12 cellular contexts compared by ENCODE assay signal in the genomic region with DNA sequence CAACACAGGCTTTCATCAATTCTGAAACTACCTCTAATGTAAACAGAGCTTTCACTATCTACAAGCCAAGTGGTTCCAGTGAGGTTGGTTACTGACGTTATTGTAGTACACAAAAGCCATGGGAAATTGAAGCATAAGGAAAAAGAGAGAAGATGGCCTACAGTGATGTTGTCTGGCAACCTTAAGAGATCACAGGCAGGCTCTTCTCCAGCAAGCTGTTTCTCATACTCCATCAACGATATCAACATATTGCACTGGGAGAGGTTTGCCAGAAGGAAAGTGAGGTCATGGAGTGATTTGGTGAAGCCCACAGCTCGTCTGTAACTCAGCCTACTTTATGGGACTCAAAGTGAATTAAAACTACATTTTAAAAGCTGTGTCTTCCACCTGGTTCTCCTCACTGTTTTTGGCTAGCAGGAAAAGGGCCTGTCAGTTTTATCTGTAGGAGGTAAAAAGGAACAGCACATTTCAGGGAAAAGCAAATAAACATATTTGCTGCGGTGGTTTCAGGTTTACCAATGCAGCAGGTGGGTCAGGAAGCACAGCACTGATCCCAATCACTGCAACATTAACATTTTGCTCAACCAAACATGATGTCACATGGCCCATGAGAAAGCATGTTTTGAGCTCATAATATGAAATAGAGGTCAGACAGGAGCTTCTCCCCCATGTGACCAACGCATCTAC.
A peak's percentile ranks its signal among the peaks of the same experiment; 100 is the strongest.
DNase-seq lines count a peak whose midpoint lies in the region; ATAC-seq and TF ChIP-seq lines count a peak whose summit lies in the region.
"Had no signal": no experiment of that assay in that cellular context is flagged by ENCODE, and none has a peak within 500 bp of the region (broad histone marks: within the 10 kb centered on the region; RNA-seq: fewer than 3 reads in every experiment).

No MANE protein-coding gene starts in this region.

- TF ChIP-seq CTCF in heart left ventricle (IDR thresholded peaks at IDR 0.05) = no peak
- no peak for TF ChIP-seq CTCF in fibroblast of villous mesenchyme (IDR thresholded peaks at IDR 0.05; ENCODE audit: insufficient read depth, low read depth, low read length)

- H3K27me3 ChIP-seq in heart left ventricle = no peaks in the 10 kb centered on the region
- H3K27me3 ChIP-seq: SJSA1 had no signal

- H3K4me3 ChIP-seq in heart left ventricle (no peak overlapping the region), fibroblast of villous mesenchyme (ENCODE audit: low read depth, low read length) (no peak overlapping the region)
- H3K4me3 ChIP-seq: SJSA1 had no signal

- H3K27ac Mint-ChIP-seq in activated CD4-positive, alpha-beta T cell treated with anti-CD3 and anti-CD28 coated beads, Interleukin-2, amount 10 ng/mL, durations not matched to agents 24 days and 14 days = no peak overlapping the region

- DNase-seq in heart left ventricle (peak in 1 of 5 donors; percentile 33), cardiac septum (ENCODE audit: low spot score) (no peak), OCI-M1 (lab: John Stamatoyannopoulos, UW) (peak; percentile 32), fibroblast of villous mesenchyme (ENCODE audit: low read depth) (peak; percentile 43)
- DNase-seq in activated CD4-positive, alpha-beta T cell treated with anti-CD3 and anti-CD28 coated beads, Interleukin-2, amount 10 ng/mL, durations not matched to agents 24 days and 14 days = no peak
- DNase-seq: activated CD8-positive, alpha-beta memory T cell treated with anti-CD3 and anti-CD28 coated beads, Interleukin-2, amount 50 U/mL, for 4 hours; KG1; NCI-H524 treated with DMSO at 0.1 percent for 48 hours had no signal

- peaks cover 5% of the 10 kb centered on the region for H3K4me1 Mint-ChIP-seq in activated CD4-positive, alpha-beta T cell treated with anti-CD3 and anti-CD28 coated beads, Interleukin-2, amount 10 ng/mL, durations not matched to agents 24 days and 14 days

- no peak overlapping the region for H3K4me3 Mint-ChIP-seq in activated CD4-positive, alpha-beta T cell treated with anti-CD3 and anti-CD28 coated beads, Interleukin-2, amount 10 ng/mL, durations not matched to agents 24 days and 14 days

- no peaks in the 10 kb centered on the region for H3K36me3 ChIP-seq in heart left ventricle
- H3K36me3 ChIP-seq: SJSA1 had no signal

- 48 to 55% (median 53%) methylated on average over 5 of the region's 5 CpGs for WGBS in heart left ventricle, 4 donors

- H3K36me3 Mint-ChIP-seq in activated CD4-positive, alpha-beta T cell treated with anti-CD3 and anti-CD28 coated beads, Interleukin-2, amount 10 ng/mL, durations not matched to agents 24 days and 14 days (ENCODE audit: low read depth) = peaks cover 2% of the 10 kb centered on the region

- TF ChIP-seq POLR2A in heart left ventricle (IDR thresholded peaks at IDR 0.05) = no peak

- no peaks in the 10 kb centered on the region for H3K9me3 ChIP-seq in heart left ventricle
- H3K9me3 ChIP-seq: SJSA1 had no signal

- H3K27me3 Mint-ChIP-seq in activated CD4-positive, alpha-beta T cell treated with anti-CD3 and anti-CD28 coated beads, Interleukin-2, amount 10 ng/mL, durations not matched to agents 24 days and 14 days = peaks cover 3% of the 10 kb centered on the region

- ATAC-seq in heart left ventricle (peak in 2 of 4 donors; percentile 20 to 50), GM21619 (IDR thresholded peaks at IDR 0.05; ENCODE audit: unreplicated experiment) (no peak), GM18520 (IDR thresholded peaks at IDR 0.05; ENCODE audit: unreplicated experiment) (no peak), GM18870 (IDR thresholded peaks at IDR 0.05; ENCODE audit: unreplicated experiment) (no peak)

- H3K4me1 ChIP-seq in heart left ventricle = peaks cover 0 to 38% (median 26%) of the 10 kb centered on the region in 12 donors

- intact Hi-C loops in heart left ventricle (cut with DNase I) (no loop called here), cardiac septum (cut with DNase I) (no loop called here)
- intact Hi-C loops in activated CD4-positive, alpha-beta T cell treated with anti-CD3 and anti-CD28 coated beads, Interleukin-2, amount 10 ng/mL, durations not matched to agents 24 days and 14 days (cut with micrococcal nuclease) = no loop called here

- peak overlapping the region in 7 of 12 donors; percentile 10 to 53 (median 30) for H3K27ac ChIP-seq in heart left ventricle
- H3K27ac ChIP-seq: SJSA1 had no signal

- no peaks in the 10 kb centered on the region for H3K9me3 Mint-ChIP-seq in activated CD4-positive, alpha-beta T cell treated with anti-CD3 and anti-CD28 coated beads, Interleukin-2, amount 10 ng/mL, durations not matched to agents 24 days and 14 days

Comparison
In these comparisons a context has a peak if more than half of its experiments do, and no peak if none do; other contexts are left out.
1. DNase-seq: peak in OCI-M1 (single experiment) and fibroblast of villous mesenchyme (single experiment); none in cardiac septum (single experiment) and activated CD4-positive, alpha-beta T cell treated with anti-CD3 and anti-CD28 coated beads, Interleukin-2, amount 10 ng/mL, durations not matched to agents 24 days and 14 days (single experiment).